10 cellular contexts compared by ENCODE assay signal in genomic region chrX:48680925-48681324, GRCh38. TPM values are rescaled to one million over a fixed set of nuclear protein-coding genes. Genes with fewer than 3 reads are reported as not detected.
A peak's percentile ranks its signal among the peaks of the same experiment; 100 is the strongest.
DNase-seq lines count a peak whose midpoint lies in the region; ATAC-seq, FAIRE-seq and TF ChIP-seq lines count a peak whose summit lies in the region.
"Not testable (repeated sequence)": the region's sequence is repeated elsewhere in the genome, so short reads cannot be mapped to it uniquely, and the experiment has no call there.
"Had no signal": no experiment of that assay in that cellular context is flagged by ENCODE, and none has a peak within 500 bp of the region (broad histone marks: within the 10 kb centered on the region; RNA-seq: fewer than 3 reads in every experiment).

No MANE protein-coding gene starts in this region.

- peaks cover 56% of the 10 kb centered on the region for H3K4me1 Mint-ChIP-seq in activated CD4-positive, alpha-beta T cell treated with anti-CD3 and anti-CD28 coated beads, Interleukin-2, amount 10 ng/mL, durations not matched to agents 7 days and 5 days
- peaks cover 53% of the 10 kb centered on the region for H3K4me1 Mint-ChIP-seq in activated CD8-positive, alpha-beta memory T cell treated with anti-CD3 and anti-CD28 coated beads, Interleukin-2, amount 10 ng/mL, durations not matched to agents 7 days and 5 days
- H3K4me1 Mint-ChIP-seq in activated T-helper 17 cell treated with anti-CD3 and anti-CD28 coated beads, Interleukin-2, amount 50 U/mL, for 72 hours: peaks cover 11% of the 10 kb centered on the region
- H3K4me1 Mint-ChIP-seq in activated naive CD8-positive, alpha-beta T cell treated with anti-CD3 and anti-CD28 coated beads for 36 hours: peaks cover 34% of the 10 kb centered on the region
- not testable (repeated sequence) for H3K4me1 Mint-ChIP-seq in chondrocyte (ENCODE audit: low read depth)
- H3K4me1 Mint-ChIP-seq in stimulated activated memory B cell treated with anti-CD40 and anti-IgM and Interleukin-4, amounts not matched to agents 10 μg/mL and 1 μg/mL and 100 μg/mL, for 72 hours: peaks cover 51% of the 10 kb centered on the region

- peaks cover 23% of the 10 kb centered on the region for H3K36me3 Mint-ChIP-seq in activated CD4-positive, alpha-beta T cell treated with anti-CD3 and anti-CD28 coated beads, Interleukin-2, amount 10 ng/mL, durations not matched to agents 7 days and 5 days (ENCODE audit: low read depth)
- peaks cover 21% of the 10 kb centered on the region for H3K36me3 Mint-ChIP-seq in activated CD8-positive, alpha-beta memory T cell treated with anti-CD3 and anti-CD28 coated beads, Interleukin-2, amount 10 ng/mL, durations not matched to agents 7 days and 5 days
- H3K36me3 Mint-ChIP-seq in activated T-helper 17 cell treated with anti-CD3 and anti-CD28 coated beads, Interleukin-2, amount 50 U/mL, for 72 hours (ENCODE audit: low read depth): peaks cover 27% of the 10 kb centered on the region
- H3K36me3 Mint-ChIP-seq in activated naive CD8-positive, alpha-beta T cell treated with anti-CD3 and anti-CD28 coated beads for 36 hours: peaks cover 31% of the 10 kb centered on the region
- H3K36me3 Mint-ChIP-seq in chondrocyte (ENCODE audit: low read depth): not testable (repeated sequence)
- peaks cover 13% of the 10 kb centered on the region for H3K36me3 Mint-ChIP-seq in stimulated activated memory B cell treated with anti-CD40 and anti-IgM and Interleukin-4, amounts not matched to agents 10 μg/mL and 1 μg/mL and 100 μg/mL, for 72 hours

- H3K27me3 ChIP-seq in HL-60 (ENCODE audit: insufficient read depth, poor library complexity, severe bottlenecking): not testable (repeated sequence)

- H3K27me3 Mint-ChIP-seq in activated CD4-positive, alpha-beta T cell treated with anti-CD3 and anti-CD28 coated beads, Interleukin-2, amount 10 ng/mL, durations not matched to agents 7 days and 5 days; activated CD8-positive, alpha-beta memory T cell treated with anti-CD3 and anti-CD28 coated beads, Interleukin-2, amount 10 ng/mL, durations not matched to agents 7 days and 5 days; activated T-helper 17 cell treated with anti-CD3 and anti-CD28 coated beads, Interleukin-2, amount 50 U/mL, for 72 hours; activated naive CD8-positive, alpha-beta T cell treated with anti-CD3 and anti-CD28 coated beads for 36 hours; chondrocyte (ENCODE audit: low read depth); stimulated activated memory B cell treated with anti-CD40 and anti-IgM and Interleukin-4, amounts not matched to agents 10 μg/mL and 1 μg/mL and 100 μg/mL, for 72 hours: not testable (repeated sequence)

- 78% methylated on average over 6 of the region's 6 CpGs for WGBS in A549 (ENCODE audit: missing lambda C conversion rate)

- FAIRE-seq in A549 (lab: Jason Lieb, UNC): peak; percentile 70

- TF ChIP-seq CTCF in A549 (IDR thresholded peaks at IDR 0.05); HL-60 (IDR thresholded peaks at IDR 0.05; ENCODE audit: insufficient read depth, low read length); chondrocyte (IDR thresholded peaks at IDR 0.05): not testable (repeated sequence)

- not testable (repeated sequence) for H3K4me3 Mint-ChIP-seq in activated CD4-positive, alpha-beta T cell treated with anti-CD3 and anti-CD28 coated beads, Interleukin-2, amount 10 ng/mL, durations not matched to agents 7 days and 5 days; activated CD8-positive, alpha-beta memory T cell treated with anti-CD3 and anti-CD28 coated beads, Interleukin-2, amount 10 ng/mL, durations not matched to agents 7 days and 5 days; activated naive CD8-positive, alpha-beta T cell treated with anti-CD3 and anti-CD28 coated beads for 36 hours; chondrocyte (ENCODE audit: unreplicated experiment); stimulated activated memory B cell treated with anti-CD40 and anti-IgM and Interleukin-4, amounts not matched to agents 10 μg/mL and 1 μg/mL and 100 μg/mL, for 72 hours
- H3K4me3 Mint-ChIP-seq in activated T-helper 17 cell treated with anti-CD3 and anti-CD28 coated beads, Interleukin-2, amount 50 U/mL, for 72 hours: peak overlapping the region; percentile 38

- CTCF ChIA-PET in A549 (lab: Yijun Ruan, JAX); activated CD4-positive, alpha-beta T cell treated with anti-CD3 and anti-CD28 coated beads, Interleukin-2, amount 10 ng/mL, durations not matched to agents 7 days and 5 days (lab: Charles Lee); activated CD8-positive, alpha-beta memory T cell treated with anti-CD3 and anti-CD28 coated beads, Interleukin-2, amount 10 ng/mL, durations not matched to agents 7 days and 5 days (lab: Charles Lee): not testable (repeated sequence)

- H3K9me3 Mint-ChIP-seq in activated CD4-positive, alpha-beta T cell treated with anti-CD3 and anti-CD28 coated beads, Interleukin-2, amount 10 ng/mL, durations not matched to agents 7 days and 5 days; activated CD8-positive, alpha-beta memory T cell treated with anti-CD3 and anti-CD28 coated beads, Interleukin-2, amount 10 ng/mL, durations not matched to agents 7 days and 5 days (ENCODE audit: low read depth); activated T-helper 17 cell treated with anti-CD3 and anti-CD28 coated beads, Interleukin-2, amount 50 U/mL, for 72 hours; activated naive CD8-positive, alpha-beta T cell treated with anti-CD3 and anti-CD28 coated beads for 36 hours; chondrocyte (ENCODE audit: low read depth); stimulated activated memory B cell treated with anti-CD40 and anti-IgM and Interleukin-4, amounts not matched to agents 10 μg/mL and 1 μg/mL and 100 μg/mL, for 72 hours: not testable (repeated sequence)

- not testable (repeated sequence) for H3K27ac ChIP-seq in A549
- H3K27ac ChIP-seq in HL-60 (replicated peaks): peak overlapping the region; percentile 50

- H3K27ac Mint-ChIP-seq in activated CD4-positive, alpha-beta T cell treated with anti-CD3 and anti-CD28 coated beads, Interleukin-2, amount 10 ng/mL, durations not matched to agents 7 days and 5 days: peak overlapping the region; percentile 55
- peak overlapping the region; percentile 43 for H3K27ac Mint-ChIP-seq in activated CD8-positive, alpha-beta memory T cell treated with anti-CD3 and anti-CD28 coated beads, Interleukin-2, amount 10 ng/mL, durations not matched to agents 7 days and 5 days
- peak overlapping the region; percentile 50 for H3K27ac Mint-ChIP-seq in activated T-helper 17 cell treated with anti-CD3 and anti-CD28 coated beads, Interleukin-2, amount 50 U/mL, for 72 hours
- H3K27ac Mint-ChIP-seq in activated naive CD8-positive, alpha-beta T cell treated with anti-CD3 and anti-CD28 coated beads for 36 hours: peak overlapping the region; percentile 66
- H3K27ac Mint-ChIP-seq in chondrocyte (ENCODE audit: unreplicated experiment): not testable (repeated sequence)
- H3K27ac Mint-ChIP-seq in stimulated activated memory B cell treated with anti-CD40 and anti-IgM and Interleukin-4, amounts not matched to agents 10 μg/mL and 1 μg/mL and 100 μg/mL, for 72 hours: peak overlapping the region; percentile 42

- not testable (repeated sequence) for DNase-seq in A549 (ENCODE audit: low read depth in 1 of 2, low spot score in 1 of 2); HL-60 (ENCODE audit: low read depth in 1 of 2, low spot score in 1 of 2); activated CD4-positive, alpha-beta T cell treated with anti-CD3 and anti-CD28 coated beads, Interleukin-2, amount 10 ng/mL, durations not matched to agents 7 days and 5 days; activated CD8-positive, alpha-beta memory T cell treated with anti-CD3 and anti-CD28 coated beads, Interleukin-2, amount 10 ng/mL, durations not matched to agents 7 days and 5 days; activated naive CD8-positive, alpha-beta T cell treated with anti-CD3 and anti-CD28 coated beads for 36 hours
- peak; percentile 19 for DNase-seq in chondrocyte (ENCODE audit: low spot score)

- TF ChIP-seq POLR2A in A549 (IDR thresholded peaks at IDR 0.05; ENCODE audit: low read length): not testable (repeated sequence)

- not testable (repeated sequence) for ATAC-seq in A549; activated CD8-positive, alpha-beta memory T cell treated with anti-CD3 and anti-CD28 coated beads, Interleukin-2, amount 10 ng/mL, durations not matched to agents 7 days and 5 days; activated T-helper 17 cell treated with anti-CD3 and anti-CD28 coated beads, Interleukin-2, amount 50 U/mL, for 72 hours (replicated peaks); stimulated activated memory B cell treated with anti-CD40 and anti-IgM and Interleukin-4, amounts not matched to agents 10 μg/mL and 1 μg/mL and 100 μg/mL, for 72 hours

- H3K4me1 ChIP-seq in A549: not testable (repeated sequence)

- H3K4me3 ChIP-seq in A549; HL-60 (replicated peaks; ENCODE audit: insufficient read depth, low read length): not testable (repeated sequence)

- H3K9me3 ChIP-seq in A549: not testable (repeated sequence)

- not testable (repeated sequence) for TF ChIP-seq EP300 in A549 (IDR thresholded peaks at IDR 0.05)

- H3K4me2 ChIP-seq in A549: not testable (repeated sequence)

- TF ChIP-seq RAD21 in A549 (conservative IDR thresholded peaks at IDR 0.05 in 1 of 2, IDR thresholded peaks at IDR 0.05 in 1 of 2): not testable (repeated sequence)

- POLR2A ChIA-PET in A549 (lab: Yijun Ruan, JAX); activated CD4-positive, alpha-beta T cell treated with anti-CD3 and anti-CD28 coated beads, Interleukin-2, amount 10 ng/mL, durations not matched to agents 7 days and 5 days (lab: Charles Lee): not testable (repeated sequence)

RNA-seq across cellular contexts. Expression of gene WAS, which starts 2.7 kb away (rescaled TPM):
- 0.05 and 0.09 TPM in 2 replicates for polyA plus RNA-seq in A549 (2011; rRNA removed)
- 0.16 and 0.17 TPM in 2 replicates for polyA plus RNA-seq in A549 (2012; cell fraction: cytosol; rRNA removed)
- 0.78 and 0.86 TPM in 2 replicates for polyA plus RNA-seq in A549 (2012; cell fraction: nucleus; rRNA removed)
- 0.21 to 0.44 TPM (median 0.29 TPM) in 3 replicates for polyA plus RNA-seq in A549 (2017; fragmentation: RNase III; extraction: RNeasy Plus Mini Kit Qiagen cat#74134 plus additional on column Dnase treatment)
- polyA minus RNA-seq in A549 (2011; rRNA and poly(A)+ RNA removed): not detected in 2 replicates
- 100 to 1,000 TPM; 165 to 177 TPM for total RNA-seq in activated CD4-positive, alpha-beta T cell treated with anti-CD3 and anti-CD28 coated beads, Interleukin-2, amount 10 ng/mL, durations not matched to agents 7 days and 5 days
- 100 to 1,000 TPM; 138 to 161 TPM for total RNA-seq in activated CD8-positive, alpha-beta memory T cell treated with anti-CD3 and anti-CD28 coated beads, Interleukin-2, amount 10 ng/mL, durations not matched to agents 7 days and 5 days
- 100 to 1,000 TPM in 1 of 2 donors, 10 to 100 TPM in 1; 96.8 to 102 TPM for total RNA-seq in activated T-helper 17 cell treated with anti-CD3 and anti-CD28 coated beads, Interleukin-2, amount 50 U/mL, for 72 hours
- total RNA-seq in activated naive CD8-positive, alpha-beta T cell treated with anti-CD3 and anti-CD28 coated beads for 36 hours: 10 to 100 TPM; 87.8 to 89.8 TPM
- total RNA-seq in chondrocyte: 0.24 to 1.3 TPM (median 0.37 TPM) in 3 replicates
- total RNA-seq: HepG2 had no signal
- polyA plus RNA-seq: AG04450 had no signal

RNA-seq across cellular contexts. Expression of gene SUV39H1, which starts 15.6 kb away (rescaled TPM):
- polyA plus RNA-seq in A549 (2011; rRNA removed) (12.8 and 13.4 TPM in 2 replicates), A549 (2017; fragmentation: RNase III; extraction: RNeasy Plus Mini Kit Qiagen cat#74134 plus additional on column Dnase treatment) (19.9 to 20.3 TPM (median 20.0 TPM) in 3 replicates)
- 25.2 and 26.3 TPM in 2 replicates for polyA plus RNA-seq in A549 (2012; cell fraction: cytosol; rRNA removed)
- polyA plus RNA-seq in A549 (2012; cell fraction: nucleus; rRNA removed): 64.5 and 69.9 TPM in 2 replicates
- 27.1 and 31.3 TPM in 2 replicates for polyA minus RNA-seq in A549 (2011; rRNA and poly(A)+ RNA removed)
- total RNA-seq in activated CD4-positive, alpha-beta T cell treated with anti-CD3 and anti-CD28 coated beads, Interleukin-2, amount 10 ng/mL, durations not matched to agents 7 days and 5 days: 10 to 100 TPM; 33.4 to 33.6 TPM
- 10 to 100 TPM; 40.1 to 41.4 TPM for total RNA-seq in activated CD8-positive, alpha-beta memory T cell treated with anti-CD3 and anti-CD28 coated beads, Interleukin-2, amount 10 ng/mL, durations not matched to agents 7 days and 5 days
- total RNA-seq in activated T-helper 17 cell treated with anti-CD3 and anti-CD28 coated beads, Interleukin-2, amount 50 U/mL, for 72 hours: 10 to 100 TPM; 24.2 to 30.5 TPM
- total RNA-seq in activated naive CD8-positive, alpha-beta T cell treated with anti-CD3 and anti-CD28 coated beads for 36 hours: 10 to 100 TPM; 31.9 to 32.8 TPM
- 3.0 to 4.7 TPM (median 3.6 TPM) in 3 replicates for total RNA-seq in chondrocyte

Comparison
In these comparisons a context has a peak if more than half of its experiments do, and no peak if none do; other contexts are left out.
1. RNA of gene WAS, which starts 2.7 kb away (total RNA-seq): 165 to 177 TPM in activated CD4-positive, alpha-beta T cell treated with anti-CD3 and anti-CD28 coated beads, Interleukin-2, amount 10 ng/mL, durations not matched to agents 7 days and 5 days, 138 to 161 TPM in activated CD8-positive, alpha-beta memory T cell treated with anti-CD3 and anti-CD28 coated beads, Interleukin-2, amount 10 ng/mL, durations not matched to agents 7 days and 5 days, 96.8 to 102 TPM in activated T-helper 17 cell treated with anti-CD3 and anti-CD28 coated beads, Interleukin-2, amount 50 U/mL, for 72 hours and 87.8 to 89.8 TPM in activated naive CD8-positive, alpha-beta T cell treated with anti-CD3 and anti-CD28 coated beads for 36 hours; 0.24 to 1.3 TPM in chondrocyte; every median in the first group is over 10 times any median in the second.